Comparison of ENCODE assay signal across 8 cellular contexts in the genomic region with DNA sequence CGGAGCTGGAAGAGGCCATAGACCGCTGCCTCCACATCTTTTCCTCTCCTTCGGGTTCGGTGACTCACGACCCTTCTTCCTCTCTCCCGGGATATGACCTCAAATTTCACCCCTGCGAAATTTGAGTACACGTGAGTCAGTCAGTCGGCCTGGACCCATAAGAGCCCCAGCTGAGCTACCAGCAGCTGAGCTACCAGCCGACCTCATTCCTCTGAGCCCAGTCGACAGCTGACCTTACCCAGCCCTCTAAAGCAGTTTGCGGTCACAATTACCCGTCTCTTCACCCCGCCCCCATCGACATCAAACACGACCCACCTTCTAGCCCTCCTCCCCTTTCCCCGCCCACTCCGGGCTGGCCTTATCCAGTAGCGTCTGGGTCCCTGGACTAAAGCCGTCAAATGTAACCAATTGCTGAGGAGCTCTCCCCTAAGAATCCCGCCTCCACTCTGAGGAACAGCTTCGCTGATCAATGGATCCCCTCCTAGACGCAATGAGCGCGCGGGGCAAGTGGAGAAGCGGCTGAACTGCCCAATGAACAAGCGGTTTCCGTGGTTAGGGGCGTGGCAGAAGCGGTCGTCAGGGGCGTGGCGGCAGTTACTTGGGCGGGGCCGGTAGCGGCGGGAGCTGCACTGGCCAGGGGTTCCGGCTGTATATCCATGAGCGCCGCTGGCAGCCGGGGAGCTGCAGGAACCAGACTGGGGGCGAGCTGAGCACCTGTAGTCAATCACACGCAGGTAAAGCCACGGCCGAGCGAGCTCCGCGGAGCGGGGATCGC. TPM values are rescaled to one million over a fixed set of nuclear protein-coding genes. Genes with fewer than 3 reads are reported as not detected.
DNase-seq lines count a peak whose midpoint lies in the region; ATAC-seq, FAIRE-seq and TF ChIP-seq lines count a peak whose summit lies in the region.

Gene ABHD2 (plus strand): TSS at position 627 of the 775 bp plus-strand sequence. CDS start 27,872 bp downstream, outside the sequence.

- peak in 1 of 3 experiments; percentile 39 for TF ChIP-seq CTCF in esophagus muscularis mucosa (IDR thresholded peaks at IDR 0.05)

- no peaks in the 10 kb centered on the region for H3K27me3 Mint-ChIP-seq in activated T-cell treated with anti-CD3 and anti-CD28 coated beads, Interleukin-2, amount 50 U/mL, for 72 hours (ENCODE audit: low read depth)

- H3K36me3 ChIP-seq in KOPT-K1 (ENCODE audit: insufficient read depth, low read length) (no peaks in the 10 kb centered on the region), esophagus muscularis mucosa (no peaks in the 10 kb centered on the region)

- DNase-seq in DMS79 (lab: John Stamatoyannopoulos, UW), result peak; percentile 94
- peak; percentile 100 for DNase-seq in RCC 7860 (ENCODE audit: low spot score)
- peak; percentile 99 for DNase-seq in activated T-cell treated with anti-CD3 and anti-CD28 coated beads, Interleukin-2, amount 50 U/mL, for 72 hours
- DNase-seq in esophagus muscularis mucosa (ENCODE audit: extremely low spot score), result peak; percentile 100
- peak; percentile 100 for DNase-seq in myocyte (ENCODE audit: low read depth)
- peak; percentile 97 to 99 for DNase-seq in stimulated activated effector memory CD8-positive, alpha-beta T cell treated with anti-CD3 and anti-CD28 coated beads, Interleukin-12 subunit alpha, Interleukin-12 subunit beta, amount 100 ng/mL, for 72 hours (ENCODE audit: low spot score in 2 of 2)

- peaks cover 33% of the 10 kb centered on the region for H3K4me1 Mint-ChIP-seq in activated T-cell treated with anti-CD3 and anti-CD28 coated beads, Interleukin-2, amount 50 U/mL, for 72 hours (ENCODE audit: low read depth)
- peaks cover 31% of the 10 kb centered on the region for H3K4me1 Mint-ChIP-seq in stimulated activated effector memory CD8-positive, alpha-beta T cell treated with anti-CD3 and anti-CD28 coated beads, Interleukin-12 subunit alpha, Interleukin-12 subunit beta, amount 100 ng/mL, for 72 hours

- ATAC-seq in GM21786 (IDR thresholded peaks at IDR 0.05; ENCODE audit: unreplicated experiment), result peak; percentile 95
- ATAC-seq in activated T-cell treated with anti-CD3 and anti-CD28 coated beads, Interleukin-2, amount 50 U/mL, for 72 hours (replicated peaks in 1 of 2), result peak; percentile 96
- peak; percentile 98 for ATAC-seq in stimulated activated effector memory CD8-positive, alpha-beta T cell treated with anti-CD3 and anti-CD28 coated beads, Interleukin-12 subunit alpha, Interleukin-12 subunit beta, amount 100 ng/mL, for 72 hours

- intact Hi-C loops in esophagus muscularis mucosa (cut with DNase I), result loop anchor here (5.0 kb wide), 1 partner anchor 39 kb away; no protein-coding TSS in a partner anchor

- H3K27ac ChIP-seq in KOPT-K1 (ENCODE audit: low read depth, low read length, poor library complexity, severe bottlenecking), result peak within 1 kb of the TSS; percentile 65
- H3K27ac ChIP-seq in esophagus muscularis mucosa (replicated peaks in 1 of 4), result peak within 1 kb of the TSS; percentile 91 to 96 (median 93)

- TF ChIP-seq EP300 in esophagus muscularis mucosa (IDR thresholded peaks at IDR 0.05), result no peak

- peak; percentile 97 for TF ChIP-seq POLR2A in esophagus muscularis mucosa (IDR thresholded peaks at IDR 0.05; ENCODE audit: low read depth)

- 1% methylated on average over 49 of the region's 51 CpGs for WGBS in esophagus muscularis mucosa

- no peaks in the 10 kb centered on the region for H3K27me3 ChIP-seq in esophagus muscularis mucosa

- peak; percentile 95 for FAIRE-seq in RCC 7860 (lab: Jason Lieb, UNC)

- H3K4me1 ChIP-seq in esophagus muscularis mucosa, result peaks cover 40 to 74% (median 69%) of the 10 kb centered on the region in 4 donors

- no peaks in the 10 kb centered on the region for H3K9me3 ChIP-seq in KOPT-K1 (ENCODE audit: insufficient read depth, low read length, poor library complexity, severe bottlenecking)
- no peaks in the 10 kb centered on the region for H3K9me3 ChIP-seq in esophagus muscularis mucosa

- no peak within 1 kb of the TSS for H3K4me3 Mint-ChIP-seq in activated T-cell treated with anti-CD3 and anti-CD28 coated beads, Interleukin-2, amount 50 U/mL, for 72 hours
- H3K4me3 Mint-ChIP-seq in stimulated activated effector memory CD8-positive, alpha-beta T cell treated with anti-CD3 and anti-CD28 coated beads, Interleukin-12 subunit alpha, Interleukin-12 subunit beta, amount 100 ng/mL, for 72 hours, result no peak within 1 kb of the TSS

- H3K4me3 ChIP-seq in esophagus muscularis mucosa, result peak within 1 kb of the TSS; percentile 72 to 90 (median 80)

- H3K36me3 Mint-ChIP-seq in activated T-cell treated with anti-CD3 and anti-CD28 coated beads, Interleukin-2, amount 50 U/mL, for 72 hours (ENCODE audit: insufficient read depth in 2 of 2), result no peaks in the 10 kb centered on the region
- no peaks in the 10 kb centered on the region for H3K36me3 Mint-ChIP-seq in stimulated activated effector memory CD8-positive, alpha-beta T cell treated with anti-CD3 and anti-CD28 coated beads, Interleukin-12 subunit alpha, Interleukin-12 subunit beta, amount 100 ng/mL, for 72 hours

- no peak within 1 kb of the TSS for H3K27ac Mint-ChIP-seq in activated T-cell treated with anti-CD3 and anti-CD28 coated beads, Interleukin-2, amount 50 U/mL, for 72 hours
- H3K27ac Mint-ChIP-seq in stimulated activated effector memory CD8-positive, alpha-beta T cell treated with anti-CD3 and anti-CD28 coated beads, Interleukin-12 subunit alpha, Interleukin-12 subunit beta, amount 100 ng/mL, for 72 hours, result peak within 1 kb of the TSS; percentile 88

- no peaks in the 10 kb centered on the region for H3K9me3 Mint-ChIP-seq in activated T-cell treated with anti-CD3 and anti-CD28 coated beads, Interleukin-2, amount 50 U/mL, for 72 hours
- H3K9me3 Mint-ChIP-seq in stimulated activated effector memory CD8-positive, alpha-beta T cell treated with anti-CD3 and anti-CD28 coated beads, Interleukin-12 subunit alpha, Interleukin-12 subunit beta, amount 100 ng/mL, for 72 hours, result no peaks in the 10 kb centered on the region

RNA-seq across cellular contexts. Expression of gene ABHD2, which starts in this region (rescaled TPM):
- total RNA-seq in activated T-cell treated with anti-CD3 and anti-CD28 coated beads, Interleukin-2, amount 50 U/mL, for 72 hours, result 10 to 100 TPM; 36.8 to 44.1 TPM
- total RNA-seq in esophagus muscularis mucosa (10 to 100 TPM; 49.8 to 82.3 (median 72.1) TPM), myocyte (61.1 and 78.2 TPM in 2 replicates)
- 61.4 TPM for polyA plus RNA-seq in myocyte (2012)

Comparison
In these comparisons a context has a peak if more than half of its experiments do, and no peak if none do; other contexts are left out.
1. Peak in every context shown above with its lines: DNase-seq, ATAC-seq, H3K4me3 ChIP-seq and H3K27ac ChIP-seq.